1 cellular context compared by ENCODE assay signal in the genomic region with DNA sequence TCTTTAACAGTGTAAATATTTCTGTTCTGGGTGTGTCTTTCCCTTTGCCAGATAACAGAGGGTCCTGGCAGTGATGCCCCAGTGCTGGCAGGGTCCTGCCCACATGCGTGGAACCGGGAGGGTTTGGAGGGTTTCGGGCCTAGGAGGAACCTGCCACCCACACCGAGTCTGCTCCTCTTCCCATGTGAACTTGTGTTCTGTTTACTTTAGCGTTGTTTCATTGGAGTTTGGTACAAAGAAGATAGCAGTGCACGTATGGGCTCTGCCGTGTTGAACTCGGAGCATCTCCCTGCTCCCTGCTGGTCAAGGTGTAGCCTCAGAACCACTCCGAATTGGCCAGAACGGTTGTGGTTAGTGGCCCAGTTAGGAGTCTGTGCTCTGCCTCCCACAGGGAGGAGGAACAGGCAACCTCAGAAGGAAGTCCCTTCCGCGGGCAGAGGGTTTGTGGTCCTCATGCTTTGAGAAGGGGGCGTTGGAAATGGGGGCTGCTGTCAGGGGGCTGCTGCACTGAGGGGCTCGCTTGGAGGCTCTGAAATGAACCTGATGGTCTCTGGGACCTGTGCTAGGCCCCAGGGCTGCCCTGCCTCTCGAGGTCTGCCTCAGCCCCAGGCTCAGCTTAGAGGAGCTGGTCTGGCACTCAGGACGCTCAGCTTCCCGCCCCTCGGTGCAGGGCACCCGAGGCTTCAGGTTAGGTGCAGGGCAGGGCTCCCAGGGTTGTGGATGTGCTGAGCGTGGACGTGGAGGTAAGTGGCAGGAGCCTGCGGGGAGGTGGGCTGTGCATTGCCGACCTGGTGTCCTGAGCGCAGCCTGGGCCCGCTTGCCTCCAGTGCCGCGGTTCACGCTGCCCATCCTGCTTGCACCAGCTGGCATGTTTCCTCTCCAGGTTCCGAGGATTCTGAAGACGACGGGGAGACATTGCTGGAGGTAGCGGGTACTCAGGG.
TF ChIP-seq lines count a peak whose summit lies in the region.

No MANE protein-coding gene starts in this region.

TF ChIP-seq in liver, 16 proteins besides CTCF, POLR2A, EP300 and RAD21:
- peak; percentile 28 to 78 for TF ChIP-seq RXRA (IDR thresholded peaks at IDR 0.05)
- peak; percentile 61 for TF ChIP-seq FOXA2 (IDR thresholded peaks at IDR 0.05)
- TF ChIP-seq GABPA (IDR thresholded peaks at IDR 0.05 in 1 of 2, conservative IDR thresholded peaks at IDR 0.05 in 1 of 2), result peak in 1 of 2 donors; percentile 12
- TF ChIP-seq TAF1 (conservative IDR thresholded peaks at IDR 0.05), result no peak
- peak; percentile 53 to 79 for TF ChIP-seq HNF4A (conservative IDR thresholded peaks at IDR 0.05)
- TF ChIP-seq NR2F2 (IDR thresholded peaks at IDR 0.05), result no peak
- TF ChIP-seq FOXA1 (IDR thresholded peaks at IDR 0.05), result peak; percentile 60
- TF ChIP-seq, protein P1, sequence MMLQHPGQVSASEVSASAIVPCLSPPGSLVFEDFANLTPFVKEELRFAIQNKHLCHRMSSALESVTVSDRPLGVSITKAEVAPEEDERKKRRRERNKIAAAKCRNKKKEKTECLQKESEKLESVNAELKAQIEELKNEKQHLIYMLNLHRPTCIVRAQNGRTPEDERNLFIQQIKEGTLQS (IDR thresholded peaks at IDR 0.05), result no peak
- TF ChIP-seq HNF4G (IDR thresholded peaks at IDR 0.05), result no peak
- TF ChIP-seq, protein P2, sequence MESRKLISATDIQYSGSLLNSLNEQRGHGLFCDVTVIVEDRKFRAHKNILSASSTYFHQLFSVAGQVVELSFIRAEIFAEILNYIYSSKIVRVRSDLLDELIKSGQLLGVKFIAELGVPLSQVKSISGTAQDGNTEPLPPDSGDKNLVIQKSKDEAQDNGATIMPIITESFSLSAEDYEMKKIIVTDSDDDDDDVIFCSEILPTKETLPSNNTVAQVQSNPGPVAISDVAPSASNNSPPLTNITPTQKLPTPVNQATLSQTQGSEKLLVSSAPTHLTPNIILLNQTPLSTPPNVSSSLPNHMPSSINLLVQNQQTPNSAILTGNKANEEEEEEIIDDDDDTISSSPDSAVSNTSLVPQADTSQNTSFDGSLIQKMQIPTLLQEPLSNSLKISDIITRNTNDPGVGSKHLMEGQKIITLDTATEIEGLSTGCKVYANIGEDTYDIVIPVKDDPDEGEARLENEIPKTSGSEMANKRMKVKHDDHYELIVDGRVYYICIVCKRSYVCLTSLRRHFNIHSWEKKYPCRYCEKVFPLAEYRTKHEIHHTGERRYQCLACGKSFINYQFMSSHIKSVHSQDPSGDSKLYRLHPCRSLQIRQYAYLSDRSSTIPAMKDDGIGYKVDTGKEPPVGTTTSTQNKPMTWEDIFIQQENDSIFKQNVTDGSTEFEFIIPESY (IDR thresholded peaks at IDR 0.05), result no peak
- TF ChIP-seq SP1 (IDR thresholded peaks at IDR 0.05), result no peak
- TF ChIP-seq, protein P3, sequence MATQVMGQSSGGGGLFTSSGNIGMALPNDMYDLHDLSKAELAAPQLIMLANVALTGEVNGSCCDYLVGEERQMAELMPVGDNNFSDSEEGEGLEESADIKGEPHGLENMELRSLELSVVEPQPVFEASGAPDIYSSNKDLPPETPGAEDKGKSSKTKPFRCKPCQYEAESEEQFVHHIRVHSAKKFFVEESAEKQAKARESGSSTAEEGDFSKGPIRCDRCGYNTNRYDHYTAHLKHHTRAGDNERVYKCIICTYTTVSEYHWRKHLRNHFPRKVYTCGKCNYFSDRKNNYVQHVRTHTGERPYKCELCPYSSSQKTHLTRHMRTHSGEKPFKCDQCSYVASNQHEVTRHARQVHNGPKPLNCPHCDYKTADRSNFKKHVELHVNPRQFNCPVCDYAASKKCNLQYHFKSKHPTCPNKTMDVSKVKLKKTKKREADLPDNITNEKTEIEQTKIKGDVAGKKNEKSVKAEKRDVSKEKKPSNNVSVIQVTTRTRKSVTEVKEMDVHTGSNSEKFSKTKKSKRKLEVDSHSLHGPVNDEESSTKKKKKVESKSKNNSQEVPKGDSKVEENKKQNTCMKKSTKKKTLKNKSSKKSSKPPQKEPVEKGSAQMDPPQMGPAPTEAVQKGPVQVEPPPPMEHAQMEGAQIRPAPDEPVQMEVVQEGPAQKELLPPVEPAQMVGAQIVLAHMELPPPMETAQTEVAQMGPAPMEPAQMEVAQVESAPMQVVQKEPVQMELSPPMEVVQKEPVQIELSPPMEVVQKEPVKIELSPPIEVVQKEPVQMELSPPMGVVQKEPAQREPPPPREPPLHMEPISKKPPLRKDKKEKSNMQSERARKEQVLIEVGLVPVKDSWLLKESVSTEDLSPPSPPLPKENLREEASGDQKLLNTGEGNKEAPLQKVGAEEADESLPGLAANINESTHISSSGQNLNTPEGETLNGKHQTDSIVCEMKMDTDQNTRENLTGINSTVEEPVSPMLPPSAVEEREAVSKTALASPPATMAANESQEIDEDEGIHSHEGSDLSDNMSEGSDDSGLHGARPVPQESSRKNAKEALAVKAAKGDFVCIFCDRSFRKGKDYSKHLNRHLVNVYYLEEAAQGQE (IDR thresholded peaks at IDR 0.05), result no peak
- no peak for TF ChIP-seq EGR1 (IDR thresholded peaks at IDR 0.05; ENCODE audit: low read depth in 2 of 2)
- TF ChIP-seq, protein P4, sequence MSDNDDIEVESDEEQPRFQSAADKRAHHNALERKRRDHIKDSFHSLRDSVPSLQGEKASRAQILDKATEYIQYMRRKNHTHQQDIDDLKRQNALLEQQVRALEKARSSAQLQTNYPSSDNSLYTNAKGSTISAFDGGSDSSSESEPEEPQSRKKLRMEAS (IDR thresholded peaks at IDR 0.05), result no peak
- no peak for TF ChIP-seq YY1 (IDR thresholded peaks at IDR 0.05)
- TF ChIP-seq JUND (IDR thresholded peaks at IDR 0.05), result no peak
